In the genomic region with DNA sequence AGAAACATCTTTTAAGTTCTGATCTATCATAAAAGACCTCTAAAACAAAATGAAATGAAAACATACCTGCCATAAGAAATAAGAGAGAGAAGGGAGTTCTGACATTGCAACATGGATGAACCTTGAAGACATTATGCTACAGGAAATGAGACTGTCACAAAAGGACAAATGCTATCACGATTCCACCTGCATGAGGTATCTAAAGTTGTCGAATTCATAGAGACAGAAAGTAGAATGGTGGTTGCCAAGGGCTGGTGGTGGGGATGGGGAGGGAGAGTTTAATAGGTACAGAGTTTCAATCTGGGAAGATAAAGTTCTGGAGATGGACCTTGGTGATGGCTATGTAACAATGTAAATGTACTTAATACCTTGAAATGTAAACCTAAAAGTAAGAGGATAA, we compare ENCODE assay signal across 11 cellular contexts. TPM values are rescaled to one million over a fixed set of nuclear protein-coding genes. Genes with fewer than 3 reads are reported as not detected.
DNase-seq lines count a peak whose midpoint lies in the region; ATAC-seq and TF ChIP-seq lines count a peak whose summit lies in the region.
"Had no signal": no experiment of that assay in that cellular context is flagged by ENCODE, and none has a peak within 500 bp of the region (broad histone marks: within the 10 kb centered on the region; RNA-seq: fewer than 3 reads in every experiment).

No MANE protein-coding gene starts in this region.

- intact Hi-C loops in Panc1 (cut with micrococcal nuclease; ENCODE audit: unreplicated experiment) = loop anchor here (5.0 kb wide), 2 partner anchors 36 to 51 kb away; no protein-coding TSS in a partner anchor

- H3K4me3 ChIP-seq in GM12864 (ENCODE audit: low read depth, low read length) (peak overlapping the region; percentile 64), Panc1 (ENCODE audit: low read depth in 2 of 2, low read length in 2 of 2) (peak overlapping the region; percentile 86 to 89), epithelial cell of proximal tubule (ENCODE audit: low read depth, low read length) (peak overlapping the region; percentile 76), parathyroid adenoma (ENCODE audit: low read depth, low read length) (peak overlapping the region; percentile 95)
- H3K4me3 ChIP-seq: ovary had no signal

- H3K27ac ChIP-seq in Panc1 (ENCODE audit: low read length) = peak overlapping the region; percentile 92
- H3K27ac ChIP-seq in parathyroid adenoma = peak overlapping the region; percentile 95
- H3K27ac ChIP-seq: ovary had no signal

- in situ Hi-C loops in Panc1 (cut with HindIII; ENCODE audit: low pct_unique_long_range_greater_than_20kb, low sequenced_read_pairs) = no loop called here

- peaks cover 55% of the 10 kb centered on the region for H3K4me1 ChIP-seq in Panc1 (ENCODE audit: control insufficient read depth, insufficient read depth, low read length)
- peaks cover 39% of the 10 kb centered on the region for H3K4me1 ChIP-seq in parathyroid adenoma

- POLR2A ChIA-PET in Panc1 (lab: Charles Lee) = no interaction called here

- CTCF ChIA-PET in Panc1 (lab: Charles Lee) = no interaction called here

- no peaks in the 10 kb centered on the region for H3K27me3 ChIP-seq in Panc1 (ENCODE audit: control insufficient read depth, insufficient read depth, low read length)
- no peaks in the 10 kb centered on the region for H3K27me3 ChIP-seq in parathyroid adenoma (ENCODE audit: control insufficient read depth, insufficient read depth, low read length)
- H3K27me3 ChIP-seq: ovary had no signal

- no peak for TF ChIP-seq CTCF in GM12864 (IDR thresholded peaks at IDR 0.05; ENCODE audit: low read depth, low read length, missing control alignments)
- TF ChIP-seq CTCF in Panc1 (IDR thresholded peaks at IDR 0.05) = no peak
- TF ChIP-seq CTCF in epithelial cell of proximal tubule (conservative IDR thresholded peaks at IDR 0.05; ENCODE audit: low read depth, low read length) = no peak
- TF ChIP-seq CTCF in parathyroid adenoma (IDR thresholded peaks at IDR 0.05) = no peak

- DNase-seq in GM12864 (ENCODE audit: low read depth) (no peak), Panc1 (ENCODE audit: low read depth, low spot score) (no peak), epithelial cell of proximal tubule (ENCODE audit: low read depth) (no peak), COLO668 (lab: John Stamatoyannopoulos, UW; ENCODE audit: unreplicated experiment) (no peak)
- no peak for DNase-seq in stimulated activated CD4-positive, alpha-beta T cell treated with anti-CD3 and anti-CD28 coated beads, Interleukin-4, amount 100 ng/mL, for 4 hours
- DNase-seq: activated CD4-positive, CD25-positive, alpha-beta regulatory T cell; NCI-H1930; ovary had no signal

- H3K79me2 ChIP-seq in parathyroid adenoma = peaks cover 61% of the 10 kb centered on the region

- ATAC-seq in Panc1 (no peak), HG02642 (IDR thresholded peaks at IDR 0.05; ENCODE audit: poor library complexity, unreplicated experiment) (no peak), HG03342 (IDR thresholded peaks at IDR 0.05; ENCODE audit: unreplicated experiment) (no peak)

- H3K36me3 ChIP-seq in Panc1 (ENCODE audit: control insufficient read depth, insufficient read depth, low read length) (peaks cover 36% of the 10 kb centered on the region), parathyroid adenoma (ENCODE audit: control insufficient read depth, insufficient read depth, low read length) (peaks cover 3% of the 10 kb centered on the region)
- H3K36me3 ChIP-seq: ovary had no signal

- H2AFZ ChIP-seq in parathyroid adenoma = no peak overlapping the region

- no TSS peak for BruUV-seq in Panc1 (replicated peaks; lab: Mats Ljungman, UMichigan)

- peak overlapping the region; percentile 89 for H3K4me2 ChIP-seq in parathyroid adenoma (ENCODE audit: low read length)

- no peaks in the 10 kb centered on the region for H3K9me3 ChIP-seq in Panc1 (ENCODE audit: control insufficient read depth, insufficient read depth, low read depth, low read length)
- no peaks in the 10 kb centered on the region for H3K9me3 ChIP-seq in parathyroid adenoma (ENCODE audit: control insufficient read depth, low read length)
- H3K9me3 ChIP-seq: ovary had no signal

- H3K9ac ChIP-seq in parathyroid adenoma = peak overlapping the region; percentile 4

RNA-seq across cellular contexts. Expression of a gene that starts 3.3 kb away (rescaled TPM):
- total RNA-seq in Panc1 (2021; ENCODE audit: unreplicated experiment) = 263 TPM
- polyA plus RNA-seq in Panc1 (2012; ENCODE audit: insufficient read length) = 215 TPM
- 264 and 309 TPM in 2 replicates for total RNA-seq in epithelial cell of proximal tubule
